19 cellular contexts compared by ENCODE assay signal in the genomic region with DNA sequence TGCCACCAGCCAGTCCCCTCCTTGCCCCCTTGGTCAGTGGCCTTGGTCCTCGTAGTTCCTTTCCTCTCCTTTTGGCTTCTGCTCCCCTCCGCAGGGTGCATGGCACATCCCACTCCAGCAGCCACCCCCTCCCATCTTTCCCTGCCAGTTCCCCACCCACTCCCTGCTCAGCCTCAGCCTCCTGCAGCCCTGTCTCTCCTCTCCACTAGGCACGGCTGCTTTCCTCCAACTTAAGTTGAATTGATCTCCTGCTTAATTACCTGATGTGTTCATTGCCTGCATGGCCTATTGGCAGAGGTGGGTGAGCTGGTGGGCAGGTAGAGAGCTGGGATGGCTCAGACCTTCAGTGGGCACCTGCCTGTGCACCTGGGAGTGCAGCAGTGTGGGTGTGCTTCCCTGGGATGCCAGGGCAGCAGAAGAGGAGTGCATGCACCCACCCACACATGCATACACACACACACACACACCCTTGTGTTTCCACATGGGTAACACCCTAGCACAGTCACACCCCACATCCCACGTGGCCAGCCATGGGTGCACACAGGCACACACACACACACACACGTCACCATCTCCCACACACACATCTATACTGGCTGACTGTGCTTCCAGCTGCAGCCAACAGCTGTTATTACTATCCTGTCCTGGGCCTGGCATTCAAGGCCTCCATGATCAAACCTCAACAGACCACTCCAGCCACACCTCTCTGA. TPM values are rescaled to one million over a fixed set of nuclear protein-coding genes. Genes with fewer than 3 reads are reported as not detected.
A peak's percentile ranks its signal among the peaks of the same experiment; 100 is the strongest.
DNase-seq lines count a peak whose midpoint lies in the region; ATAC-seq and TF ChIP-seq lines count a peak whose summit lies in the region.
"Had no signal": no experiment of that assay in that cellular context is flagged by ENCODE, and none has a peak within 500 bp of the region (broad histone marks: within the 10 kb centered on the region; RNA-seq: fewer than 3 reads in every experiment).

No MANE protein-coding gene starts in this region.

- H3K9me3 Mint-ChIP-seq in stimulated activated effector memory CD8-positive, alpha-beta T cell treated with anti-CD3 and anti-CD28 coated beads, Interleukin-12 subunit alpha, Interleukin-12 subunit beta, amount 100 ng/mL, for 72 hours, result no peaks in the 10 kb centered on the region
- no peaks in the 10 kb centered on the region for H3K9me3 Mint-ChIP-seq in stimulated activated memory B cell treated with anti-CD40 and anti-IgM and Interleukin-4, amounts not matched to agents 10 μg/mL and 1 μg/mL and 100 μg/mL, for 72 hours

- peaks cover 0 to 6% (median 0%) of the 10 kb centered on the region in 45 donors for H3K27me3 ChIP-seq in dorsolateral prefrontal cortex
- H3K27me3 ChIP-seq: MG63 had no signal

- no peaks in the 10 kb centered on the region for H3K36me3 Mint-ChIP-seq in stimulated activated effector memory CD8-positive, alpha-beta T cell treated with anti-CD3 and anti-CD28 coated beads, Interleukin-12 subunit alpha, Interleukin-12 subunit beta, amount 100 ng/mL, for 72 hours
- no peaks in the 10 kb centered on the region for H3K36me3 Mint-ChIP-seq in stimulated activated memory B cell treated with anti-CD40 and anti-IgM and Interleukin-4, amounts not matched to agents 10 μg/mL and 1 μg/mL and 100 μg/mL, for 72 hours

- peaks cover 93% of the 10 kb centered on the region for H3K27me3 Mint-ChIP-seq in stimulated activated memory B cell treated with anti-CD40 and anti-IgM and Interleukin-4, amounts not matched to agents 10 μg/mL and 1 μg/mL and 100 μg/mL, for 72 hours

- DNase-seq in LHCN-M2 (ENCODE audit: low read depth) (peak; percentile 31), dorsolateral prefrontal cortex (peak in 6 of 10 donors; percentile 32 to 71 (median 60)), kidney glomerular epithelial cell (lab: John Stamatoyannopoulos, UW) (peak; percentile 26), D341Med (ENCODE audit: low spot score) (no peak)
- no peak for DNase-seq in stimulated activated effector memory CD8-positive, alpha-beta T cell treated with anti-CD3 and anti-CD28 coated beads, Interleukin-12 subunit alpha, Interleukin-12 subunit beta, amount 100 ng/mL, for 72 hours (ENCODE audit: low spot score in 2 of 2)
- DNase-seq: DMS153, KG1, MG63, NCI-H1105, NCI-H187, NCI-H2171, NCI-H510A, NCI-H82 had no signal

- no peak overlapping the region for H3K4me3 Mint-ChIP-seq in stimulated activated effector memory CD8-positive, alpha-beta T cell treated with anti-CD3 and anti-CD28 coated beads, Interleukin-12 subunit alpha, Interleukin-12 subunit beta, amount 100 ng/mL, for 72 hours
- H3K4me3 Mint-ChIP-seq in stimulated activated memory B cell treated with anti-CD40 and anti-IgM and Interleukin-4, amounts not matched to agents 10 μg/mL and 1 μg/mL and 100 μg/mL, for 72 hours, result no peak overlapping the region

- H3K27ac ChIP-seq in dorsolateral prefrontal cortex, result no peak overlapping the region
- H3K27ac ChIP-seq: SK-N-MC had no signal

- no peak overlapping the region for H3K27ac Mint-ChIP-seq in stimulated activated effector memory CD8-positive, alpha-beta T cell treated with anti-CD3 and anti-CD28 coated beads, Interleukin-12 subunit alpha, Interleukin-12 subunit beta, amount 100 ng/mL, for 72 hours
- no peak overlapping the region for H3K27ac Mint-ChIP-seq in stimulated activated memory B cell treated with anti-CD40 and anti-IgM and Interleukin-4, amounts not matched to agents 10 μg/mL and 1 μg/mL and 100 μg/mL, for 72 hours

- ATAC-seq in stimulated activated effector memory CD8-positive, alpha-beta T cell treated with anti-CD3 and anti-CD28 coated beads, Interleukin-12 subunit alpha, Interleukin-12 subunit beta, amount 100 ng/mL, for 72 hours, result peak; percentile 34
- ATAC-seq in GM21576 (IDR thresholded peaks at IDR 0.05; ENCODE audit: unreplicated experiment), result no peak
- no peak for ATAC-seq in stimulated activated memory B cell treated with anti-CD40 and anti-IgM and Interleukin-4, amounts not matched to agents 10 μg/mL and 1 μg/mL and 100 μg/mL, for 72 hours
- ATAC-seq in GM18511 (IDR thresholded peaks at IDR 0.05; ENCODE audit: unreplicated experiment), result no peak
- ATAC-seq: Right ventricle myocardium inferior had no signal

- intact Hi-C loops in dorsolateral prefrontal cortex (cut with DNase I), result no loop called here

- peaks cover 20% of the 10 kb centered on the region for H3K4me1 Mint-ChIP-seq in stimulated activated effector memory CD8-positive, alpha-beta T cell treated with anti-CD3 and anti-CD28 coated beads, Interleukin-12 subunit alpha, Interleukin-12 subunit beta, amount 100 ng/mL, for 72 hours
- H3K4me1 Mint-ChIP-seq in stimulated activated memory B cell treated with anti-CD40 and anti-IgM and Interleukin-4, amounts not matched to agents 10 μg/mL and 1 μg/mL and 100 μg/mL, for 72 hours, result no peaks in the 10 kb centered on the region

- H3K4me3 ChIP-seq in dorsolateral prefrontal cortex, result no peak overlapping the region
- H3K4me3 ChIP-seq: HAP-1, MG63, SK-N-MC had no signal

- TF ChIP-seq CTCF in dorsolateral prefrontal cortex (IDR thresholded peaks at IDR 0.05 in 54 of 56, conservative IDR thresholded peaks at IDR 0.05 in 2 of 56; ENCODE audit: low read depth in 1 of 56, partially characterized antibody in 56 of 56), result no peak

RNA-seq across cellular contexts. Expression of a gene that starts 30.9 kb away (rescaled TPM):
- total RNA-seq in LHCN-M2 (2014; rRNA removed) (15.1 and 18.7 TPM in 2 replicates), dorsolateral prefrontal cortex (10 to 100 TPM; 22.0 to 50.0 (median 37.9) TPM)
- 9.4 TPM for polyA plus RNA-seq in LHCN-M2 (2012)

RNA-seq across cellular contexts. Expression of a gene that starts 32.7 kb away (rescaled TPM):
- total RNA-seq in LHCN-M2 (2014; rRNA removed) (10.5 and 11.4 TPM in 2 replicates), dorsolateral prefrontal cortex (10 to 100 TPM in 115 of 120 experiments, 1 to 10 TPM in 5; 8.6 to 22.8 (median 14.2) TPM)
- 14.1 TPM for polyA plus RNA-seq in LHCN-M2 (2012)

RNA-seq across cellular contexts. Expression of a gene that starts 33.2 kb away (rescaled TPM):
- not detected in 2 replicates for total RNA-seq in LHCN-M2 (2014; rRNA removed)
- polyA plus RNA-seq in LHCN-M2 (2012), result 0.05 TPM
- total RNA-seq in dorsolateral prefrontal cortex, result 10 to 100 TPM in 119 of 120 experiments, 1 to 10 TPM in 1; 6.2 to 28.5 (median 17.0) TPM

Comparison
In these comparisons a context has a peak if more than half of its experiments do, and no peak if none do; other contexts are left out.
1. DNase-seq: peak in LHCN-M2 (single experiment), dorsolateral prefrontal cortex (6 of 10) and kidney glomerular epithelial cell (single experiment); none in stimulated activated effector memory CD8-positive, alpha-beta T cell treated with anti-CD3 and anti-CD28 coated beads, Interleukin-12 subunit alpha, Interleukin-12 subunit beta, amount 100 ng/mL, for 72 hours (0 of 2) and D341Med (single experiment).